ENCODE assay signal across 1 cellular context in the genomic region with DNA sequence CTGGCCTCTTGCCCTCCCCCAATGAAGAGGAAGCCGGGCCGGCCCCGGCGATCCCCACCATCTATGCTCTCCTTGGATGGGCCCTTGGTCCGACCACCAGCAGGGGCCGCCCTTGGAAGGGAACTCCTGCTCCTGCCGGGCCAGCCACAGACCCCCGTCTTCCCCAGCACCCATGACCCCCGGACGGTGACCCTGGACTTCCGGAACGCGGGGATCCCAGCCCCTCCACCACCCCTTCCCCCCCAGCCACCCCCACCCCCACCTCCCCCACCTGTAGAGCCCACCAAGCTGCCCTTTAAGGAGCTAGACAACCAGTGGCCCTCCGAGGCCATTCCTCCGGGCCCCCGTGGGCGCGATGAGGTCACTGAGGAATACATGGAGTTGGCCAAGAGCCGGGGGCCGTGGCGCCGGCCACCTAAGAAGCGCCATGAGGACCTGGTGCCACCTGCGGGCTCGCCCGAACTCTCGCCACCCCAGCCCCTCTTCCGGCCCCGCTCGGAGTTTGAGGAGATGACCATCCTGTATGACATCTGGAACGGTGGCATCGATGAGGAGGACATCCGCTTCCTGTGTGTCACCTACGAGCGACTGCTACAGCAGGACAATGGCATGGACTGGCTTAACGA.
TF ChIP-seq lines count a peak whose summit lies in the region.

No MANE protein-coding gene starts in this region.

TF ChIP-seq in GM23338, 12 proteins besides CTCF, POLR2A, EP300 and RAD21 (continued from another document):
- TF ChIP-seq, protein P1, sequence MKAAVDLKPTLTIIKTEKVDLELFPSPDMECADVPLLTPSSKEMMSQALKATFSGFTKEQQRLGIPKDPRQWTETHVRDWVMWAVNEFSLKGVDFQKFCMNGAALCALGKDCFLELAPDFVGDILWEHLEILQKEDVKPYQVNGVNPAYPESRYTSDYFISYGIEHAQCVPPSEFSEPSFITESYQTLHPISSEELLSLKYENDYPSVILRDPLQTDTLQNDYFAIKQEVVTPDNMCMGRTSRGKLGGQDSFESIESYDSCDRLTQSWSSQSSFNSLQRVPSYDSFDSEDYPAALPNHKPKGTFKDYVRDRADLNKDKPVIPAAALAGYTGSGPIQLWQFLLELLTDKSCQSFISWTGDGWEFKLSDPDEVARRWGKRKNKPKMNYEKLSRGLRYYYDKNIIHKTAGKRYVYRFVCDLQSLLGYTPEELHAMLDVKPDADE (IDR thresholded peaks at IDR 0.05): no peak
- TF ChIP-seq CREB1 (CRISPR knock-in tag; IDR thresholded peaks at IDR 0.05; ENCODE audit: low read depth): no peak
